Comparison of ENCODE assay signal across 9 cellular contexts in genomic region chr16:47565454-47565853, GRCh38.
DNase-seq lines count a peak whose midpoint lies in the region; ATAC-seq and TF ChIP-seq lines count a peak whose summit lies in the region.
"Had no signal": no experiment of that assay in that cellular context is flagged by ENCODE, and none has a peak within 500 bp of the region (broad histone marks: within the 10 kb centered on the region; RNA-seq: fewer than 3 reads in every experiment).

No MANE protein-coding gene starts in this region.

- intact Hi-C loops in ascending aorta (cut with DNase I) (no loop called here), left colon (cut with DNase I, micrococcal nuclease) (no loop called here)

- DNase-seq in AML-193 (lab: John Stamatoyannopoulos, UW) (peak; percentile 92 to 94), M059J (ENCODE audit: low read depth) (peak; percentile 85), ascending aorta (ENCODE audit: low spot score in 2 of 2) (peak; percentile 29 to 73), left colon (peak; percentile 11 to 43), NCI-H2171 treated with DMSO at 0.1 percent for 48 hours (lab: John Stamatoyannopoulos, UW) (no peak), SJCRH30 (no peak), GOT3 (lab: John Stamatoyannopoulos, UW) (no peak), NCI-H345 treated with DMSO at 0.1 percent for 48 hours (lab: John Stamatoyannopoulos, UW; ENCODE audit: unreplicated experiment) (no peak)
- DNase-seq: activated CD8-positive, alpha-beta memory T cell treated with anti-CD3 and anti-CD28 coated beads, Interleukin-2, amount 50 U/mL, for 4 hours had no signal

- TF ChIP-seq CTCF in ascending aorta (IDR thresholded peaks at IDR 0.05), result no peak

- H3K4me1 ChIP-seq in ascending aorta (no peaks in the 10 kb centered on the region), SJCRH30 (no peaks in the 10 kb centered on the region)

- H3K4me3 ChIP-seq in ascending aorta (no peak overlapping the region), SJCRH30 (no peak overlapping the region)

- H3K9me3 ChIP-seq in ascending aorta, result peaks cover 0 to 6% of the 10 kb centered on the region in 2 donors
- H3K9me3 ChIP-seq in SJCRH30 (replicated peaks), result no peaks in the 10 kb centered on the region

- no peaks in the 10 kb centered on the region for H3K27me3 ChIP-seq in ascending aorta
- no peaks in the 10 kb centered on the region for H3K27me3 ChIP-seq in SJCRH30

- no peaks in the 10 kb centered on the region for H3K36me3 ChIP-seq in ascending aorta
- H3K36me3 ChIP-seq in SJCRH30, result no peaks in the 10 kb centered on the region

- H3K27ac ChIP-seq in ascending aorta, result no peak overlapping the region
- no peak overlapping the region for H3K27ac ChIP-seq in SJCRH30

- no peak for ATAC-seq in left colon

Comparison
In these comparisons a context has a peak if more than half of its experiments do, and no peak if none do; other contexts are left out.
1. DNase-seq: peak in AML-193 (2 of 2), M059J (single experiment), ascending aorta (2 of 2) and left colon (2 of 2); none in NCI-H2171 treated with DMSO at 0.1 percent for 48 hours (single experiment), SJCRH30 (0 of 2), GOT3 (single experiment) and NCI-H345 treated with DMSO at 0.1 percent for 48 hours (single experiment).